Comparison of ENCODE assay signal across 8 cellular contexts in genomic region chr6:135497412-135498177, GRCh38. TPM values are rescaled to one million over a fixed set of nuclear protein-coding genes. Genes with fewer than 3 reads are reported as not detected.
A peak's percentile ranks its signal among the peaks of the same experiment; 100 is the strongest.
DNase-seq lines count a peak whose midpoint lies in the region; ATAC-seq and TF ChIP-seq lines count a peak whose summit lies in the region.

Gene AHI1 (minus strand): TSS chr6:135497740. CDS start chr6:135492237, 5,503 bp downstream.

- peak within 1 kb of the TSS; percentile 98 for H3K14ac ChIP-seq in IMR-90 (replicated peaks; ENCODE audit: low read depth, low read length)

- peak within 1 kb of the TSS; percentile 77 for H2AK9ac ChIP-seq in IMR-90 (replicated peaks; ENCODE audit: low read depth, low read length, poor library complexity)

- BruUV-seq in IMR-90 (replicated peaks; lab: Mats Ljungman, UMichigan) (no TSS peak), PC-3 (replicated peaks; lab: Mats Ljungman, UMichigan) (no TSS peak)

- CTCF ChIA-PET in IMR-90 (lab: Yijun Ruan, JAX) (interaction anchor here (0.7 to 0.9 kb wide), 2 partner anchors 535 to 729 kb away, joined by 3 read pairs; no protein-coding TSS in a partner anchor), PC-3 (lab: Charles Lee) (no interaction called here)

- peak within 1 kb of the TSS; percentile 95 for H2BK120ac ChIP-seq in IMR-90 (ENCODE audit: low read depth, low read length)

- H3K9me2 ChIP-seq in PC-3 (replicated peaks; ENCODE audit: low read length): no peaks in the 10 kb centered on the region

- H2BK5ac ChIP-seq in IMR-90 (ENCODE audit: low read depth, low read length, poor library complexity, severe bottlenecking): peak within 1 kb of the TSS; percentile 96

- peak within 1 kb of the TSS; percentile 63 for H2BK15ac ChIP-seq in IMR-90 (ENCODE audit: low read depth, low read length)

- H3K9me3 ChIP-seq in IMR-90 (ENCODE audit: control insufficient read depth, insufficient read depth, low read length): no peaks in the 10 kb centered on the region
- H3K9me3 ChIP-seq in PC-3 (ENCODE audit: low read length): no peaks in the 10 kb centered on the region
- H3K9me3 ChIP-seq in esophagus muscularis mucosa: no peaks in the 10 kb centered on the region
- H3K9me3 ChIP-seq in muscle layer of duodenum (ENCODE audit: control insufficient read depth in 1 of 2, low read length in 2 of 2): no peaks in the 10 kb centered on the region

- H4K20me1 ChIP-seq in IMR-90 (ENCODE audit: insufficient read depth, low read length): no peaks in the 10 kb centered on the region
- no peaks in the 10 kb centered on the region for H4K20me1 ChIP-seq in PC-3 (ENCODE audit: low read length)

- DNase-seq in DMS79 (lab: John Stamatoyannopoulos, UW) (peak; percentile 83), IMR-90 (peak; percentile 92), PC-3 (peak; percentile 88), esophagus muscularis mucosa (ENCODE audit: extremely low spot score) (peak; percentile 97)
- DNase-seq in activated T-cell treated with anti-CD3 and anti-CD28 coated beads, Interleukin-2, amount 50 U/mL, for 1 hour: peak; percentile 93
- peak; percentile 76 to 88 for DNase-seq in stimulated activated CD8-positive, alpha-beta memory T cell treated with anti-CD3 and anti-CD28 coated beads, Interleukin-7, amount 100 ng/mL, for 4 hours (ENCODE audit: low read depth in 2 of 2)

- TF ChIP-seq CTCF in IMR-90 (conservative IDR thresholded peaks at IDR 0.05; ENCODE audit: low read depth, low read length) (no peak), PC-3 (conservative IDR thresholded peaks at IDR 0.05; ENCODE audit: low read depth, low read length) (no peak), esophagus muscularis mucosa (IDR thresholded peaks at IDR 0.05) (peak in 2 of 3 experiments; percentile 18 to 30)

- peak within 1 kb of the TSS; percentile 97 for H3K56ac ChIP-seq in IMR-90 (ENCODE audit: extremely low read depth, insufficient read depth, low read length)

- peaks cover 36% of the 10 kb centered on the region for H3K79me2 ChIP-seq in PC-3 (ENCODE audit: low read length)

- peak; percentile 35 for TF ChIP-seq EP300 in esophagus muscularis mucosa (IDR thresholded peaks at IDR 0.05)

- TF ChIP-seq POLR2A in IMR-90 (IDR thresholded peaks at IDR 0.05; ENCODE audit: low read depth, low read length): peak; percentile 93
- TF ChIP-seq POLR2A in esophagus muscularis mucosa (IDR thresholded peaks at IDR 0.05; ENCODE audit: low read depth): peak; percentile 30

- H4K5ac ChIP-seq in IMR-90 (ENCODE audit: low read depth, low read length): peak within 1 kb of the TSS; percentile 86

- H2BK20ac ChIP-seq in IMR-90 (ENCODE audit: low read depth, low read length): peak within 1 kb of the TSS; percentile 86

- H3K4ac ChIP-seq in IMR-90 (ENCODE audit: low read depth, low read length): peak within 1 kb of the TSS; percentile 92

- POLR2A ChIA-PET in IMR-90 (lab: Charles Lee; ENCODE audit: unreplicated experiment): no interaction called here
- POLR2A ChIA-PET in PC-3 (lab: Charles Lee; ENCODE audit: unreplicated experiment): interaction anchor here (0.6 to 0.7 kb wide), 2 partner anchors 40 to 183 kb away, joined by 3 to 4 read pairs; no protein-coding TSS in a partner anchor

- 0% methylated on average over 22 of the region's 85 CpGs; no CpG with 5 or more reads in 1 of the 2 experiments for WGBS in IMR-90 (ENCODE audit: extremely low coverage in 2 of 2, insufficient read length in 1 of 2), 2 experiments
- WGBS in esophagus muscularis mucosa: 0% methylated on average over 10 of the region's 85 CpGs

- in situ Hi-C loops in IMR-90 (cut with MboI; ENCODE audit: low sequenced_read_pairs): no loop called here

- H3K23ac ChIP-seq in IMR-90 (ENCODE audit: low read depth, low read length): peak within 1 kb of the TSS; percentile 98

- peak within 1 kb of the TSS; percentile 90 for H3K18ac ChIP-seq in IMR-90 (ENCODE audit: low read depth, low read length)

- no peaks in the 10 kb centered on the region for H3K9me1 ChIP-seq in IMR-90 (ENCODE audit: insufficient read depth, low read length)

- dilution Hi-C loops in IMR-90 (cut with HindIII; ENCODE audit: low sequenced_read_pairs, unreplicated experiment): no loop called here

- H2AFZ ChIP-seq in IMR-90 (replicated peaks; ENCODE audit: low read length, poor library complexity) (peak within 1 kb of the TSS; percentile 91), PC-3 (ENCODE audit: low read length) (peak within 1 kb of the TSS; percentile 92)

- H4K91ac ChIP-seq in IMR-90 (ENCODE audit: insufficient read depth, low read depth, low read length): peak within 1 kb of the TSS; percentile 91

- H3K4me1 ChIP-seq in IMR-90 (ENCODE audit: control insufficient read depth, insufficient read depth, low read length) (no peaks in the 10 kb centered on the region), PC-3 (ENCODE audit: insufficient read depth, low read length) (peaks cover 30% of the 10 kb centered on the region), esophagus muscularis mucosa (peaks cover 7 to 24% (median 20%) of the 10 kb centered on the region in 4 donors), muscle layer of duodenum (ENCODE audit: control insufficient read depth in 1 of 2, insufficient read depth in 2 of 2, low read length in 2 of 2) (peaks cover 0 to 4% of the 10 kb centered on the region in 2 donors)

- peaks cover 9 to 21% of the 10 kb centered on the region in 2 experiments for H3K79me1 ChIP-seq in IMR-90 (ENCODE audit: low read depth in 1 of 2, low read length in 2 of 2)

- no peaks in the 10 kb centered on the region for H3F3A ChIP-seq in PC-3 (ENCODE audit: low read length, unreplicated experiment)

- H3K4me3 ChIP-seq in IMR-90 (ENCODE audit: insufficient read depth, low read depth, low read length) (peak within 1 kb of the TSS; percentile 72), PC-3 (ENCODE audit: low read length) (peak within 1 kb of the TSS; percentile 80), esophagus muscularis mucosa (peak within 1 kb of the TSS; percentile 79 to 95 (median 90)), muscle layer of duodenum (ENCODE audit: low read depth in 1 of 2, low read length in 2 of 2) (peak within 1 kb of the TSS; percentile 83 to 91)

- peak; percentile 93 for ATAC-seq in GM21576 (IDR thresholded peaks at IDR 0.05; ENCODE audit: unreplicated experiment)
- peak; percentile 92 for ATAC-seq in IMR-90 (ENCODE audit: low read depth)
- peak; percentile 77 for ATAC-seq in PC-3

- no peaks in the 10 kb centered on the region for H3K27me3 ChIP-seq in IMR-90 (ENCODE audit: control insufficient read depth, insufficient read depth, low read length)
- no peaks in the 10 kb centered on the region for H3K27me3 ChIP-seq in PC-3 (ENCODE audit: low read length)
- H3K27me3 ChIP-seq in esophagus muscularis mucosa: no peaks in the 10 kb centered on the region
- H3K27me3 ChIP-seq in muscle layer of duodenum (ENCODE audit: low read depth, low read length): no peaks in the 10 kb centered on the region

- H3K4me2 ChIP-seq in IMR-90 (ENCODE audit: low read depth, low read length): peak within 1 kb of the TSS; percentile 83
- peak within 1 kb of the TSS; percentile 86 for H3K4me2 ChIP-seq in PC-3 (ENCODE audit: low read length)

- H3K27ac ChIP-seq in IMR-90 (ENCODE audit: insufficient read depth, low read length) (peak within 1 kb of the TSS; percentile 88), PC-3 (ENCODE audit: low read length) (peak within 1 kb of the TSS; percentile 85), esophagus muscularis mucosa (replicated peaks in 1 of 4) (peak within 1 kb of the TSS; percentile 96 to 99 (median 97)), muscle layer of duodenum (ENCODE audit: low read length) (peak within 1 kb of the TSS; percentile 98)

- intact Hi-C loops in IMR-90 (cut with micrococcal nuclease): loop anchor here (5.0 kb wide), 1 partner anchor 45 kb away; no protein-coding TSS in a partner anchor
- intact Hi-C loops in PC-3 (cut with micrococcal nuclease): loop anchor here (1.0 kb wide), 1 partner anchor 46 kb away; no protein-coding TSS in a partner anchor
- intact Hi-C loops in esophagus muscularis mucosa (cut with DNase I): no loop called here

- no peaks in the 10 kb centered on the region for H3K36me3 ChIP-seq in IMR-90 (ENCODE audit: control insufficient read depth, insufficient read depth, low read length)
- H3K36me3 ChIP-seq in PC-3 (ENCODE audit: low read depth, low read length): peaks cover 7% of the 10 kb centered on the region; the same call in 1 of the 2 replicates
- peaks cover 0 to 3% (median 0%) of the 10 kb centered on the region in 4 donors for H3K36me3 ChIP-seq in esophagus muscularis mucosa
- H3K36me3 ChIP-seq in muscle layer of duodenum (ENCODE audit: control insufficient read depth in 1 of 2, insufficient read depth in 2 of 2, low read length in 2 of 2): peaks cover 0 to 12% of the 10 kb centered on the region in 2 donors

- no peak for TF ChIP-seq RAD21 in IMR-90 (IDR thresholded peaks at IDR 0.05; ENCODE audit: low read length)

- peak within 1 kb of the TSS; percentile 20; the same call in 1 of the 2 replicates for H2AK5ac ChIP-seq in IMR-90 (ENCODE audit: low read depth, low read length)

- H4K8ac ChIP-seq in IMR-90 (ENCODE audit: low read depth in 2 of 2, low read length in 2 of 2): peak within 1 kb of the TSS; percentile 83 to 99

- H3K9ac ChIP-seq in IMR-90 (ENCODE audit: low read depth, low read length) (peak within 1 kb of the TSS; percentile 91), PC-3 (ENCODE audit: low read length) (peak within 1 kb of the TSS; percentile 87)

TF ChIP-seq in IMR-90, 13 proteins besides CTCF, POLR2A, EP300 and RAD21 (continues in another document):
- TF ChIP-seq MXI1 (IDR thresholded peaks at IDR 0.05; ENCODE audit: borderline replicate concordance, low read depth, low read length): peak; percentile 92; the same call in 1 of the 2 replicates
- peak; percentile 40; the same call in 1 of the 2 replicates for TF ChIP-seq RFX5 (IDR thresholded peaks at IDR 0.05; ENCODE audit: low read depth, low read length)
- TF ChIP-seq, protein P1, sequence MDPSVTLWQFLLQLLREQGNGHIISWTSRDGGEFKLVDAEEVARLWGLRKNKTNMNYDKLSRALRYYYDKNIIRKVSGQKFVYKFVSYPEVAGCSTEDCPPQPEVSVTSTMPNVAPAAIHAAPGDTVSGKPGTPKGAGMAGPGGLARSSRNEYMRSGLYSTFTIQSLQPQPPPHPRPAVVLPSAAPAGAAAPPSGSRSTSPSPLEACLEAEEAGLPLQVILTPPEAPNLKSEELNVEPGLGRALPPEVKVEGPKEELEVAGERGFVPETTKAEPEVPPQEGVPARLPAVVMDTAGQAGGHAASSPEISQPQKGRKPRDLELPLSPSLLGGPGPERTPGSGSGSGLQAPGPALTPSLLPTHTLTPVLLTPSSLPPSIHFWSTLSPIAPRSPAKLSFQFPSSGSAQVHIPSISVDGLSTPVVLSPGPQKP (IDR thresholded peaks at IDR 0.05; ENCODE audit: borderline replicate concordance, low read depth, low read length): no peak
- peak; percentile 83 for TF ChIP-seq BHLHE40 (IDR thresholded peaks at IDR 0.05; ENCODE audit: low read depth, low read length)
- 0 out of 2 replicates have a peak, but pooled peaks have one; percentile 13 for TF ChIP-seq FOS (IDR thresholded peaks at IDR 0.05; ENCODE audit: low read depth, low read length)

RNA-seq across cellular contexts. Expression of gene AHI1, which starts in this region (rescaled TPM):
- total RNA-seq in IMR-90 (2012; rRNA removed) (19.4 and 25.0 TPM in 2 replicates), PC-3 (2014; rRNA removed) (5.8 and 8.9 TPM in 2 replicates), esophagus muscularis mucosa (10 to 100 TPM; 11.4 to 28.7 (median 16.2) TPM)
- polyA plus RNA-seq in IMR-90 (2012; rRNA removed): 7.5 and 9.5 TPM in 2 replicates
- polyA plus RNA-seq in IMR-90 (2012; cell fraction: cytosol; rRNA removed): 1.0 and 1.9 TPM in 2 replicates
- polyA plus RNA-seq in IMR-90 (2012; cell fraction: nucleus; rRNA removed; ENCODE audit: low replicate concordance): 3.6 and 36.5 TPM in 2 replicates

Comparison
In these comparisons a context has a peak if more than half of its experiments do, and no peak if none do; other contexts are left out.
1. Peak in every context shown above with its lines: DNase-seq, ATAC-seq, H3K4me3 ChIP-seq and H3K27ac ChIP-seq.
2. CTCF ChIP-seq: peak in esophagus muscularis mucosa (2 of 3); none in IMR-90 (single experiment) and PC-3 (single experiment).